16 cellular contexts compared by ENCODE assay signal in genomic region chr2:239499989-239500914, GRCh38.
DNase-seq lines count a peak whose midpoint lies in the region; ATAC-seq and TF ChIP-seq lines count a peak whose summit lies in the region.
"Had no signal": no experiment of that assay in that cellular context is flagged by ENCODE, and none has a peak within 500 bp of the region (broad histone marks: within the 10 kb centered on the region; RNA-seq: fewer than 3 reads in every experiment).

No MANE protein-coding gene starts in this region.

- TF ChIP-seq CTCF in HEK293 (tag by site-specific recombination; IDR thresholded peaks at IDR 0.05), result no peak
- no peak for TF ChIP-seq CTCF in left lung (IDR thresholded peaks at IDR 0.05)

- H3K4me1 Mint-ChIP-seq in dendritic cell treated with granulocyte-macrophage colony-stimulating factor and Interleukin-4, amounts not matched to agents 40 ng/mL and 50 ng/mL, for 4 days (ENCODE audit: low read depth), result peaks cover 65% of the 10 kb centered on the region
- no peaks in the 10 kb centered on the region for H3K4me1 Mint-ChIP-seq in stimulated activated naive CD8-positive, alpha-beta T cell treated with anti-CD3 and anti-CD28 coated beads, Interleukin-15, amount 100 ng/mL, for 72 hours

- peak; percentile 3 for ATAC-seq in left lung
- no peak for ATAC-seq in stimulated activated naive CD8-positive, alpha-beta T cell treated with anti-CD3 and anti-CD28 coated beads, Interleukin-15, amount 100 ng/mL, for 72 hours
- no peak for ATAC-seq in GM21367 (IDR thresholded peaks at IDR 0.05; ENCODE audit: unreplicated experiment)
- ATAC-seq: activated T-cell treated with anti-CD3 and anti-CD28 coated beads, Interleukin-2, amount 50 U/mL, for 72 hours had no signal

- H3K4me3 ChIP-seq in HEK293 (ENCODE audit: low read depth, low read length) (no peak overlapping the region), left lung (peak overlapping the region in 1 of 2 donors; percentile 14)
- H3K4me3 ChIP-seq: adrenal gland, coronary artery, transverse colon had no signal

- H3K27ac ChIP-seq in HEK293 (ENCODE audit: extremely low read depth, low read depth, low read length) (no peak overlapping the region), left lung (peak overlapping the region; percentile 48 to 97)
- H3K27ac ChIP-seq: transverse colon had no signal

- intact Hi-C loops in dendritic cell treated with granulocyte-macrophage colony-stimulating factor and Interleukin-4, amounts not matched to agents 40 ng/mL and 50 ng/mL, for 4 days (cut with micrococcal nuclease), result no loop called here
- intact Hi-C loops in left lung (cut with DNase I), result no loop called here

- DNase-seq in left lung, result peak in 1 of 2 donors; percentile 52
- peak; percentile 18 for DNase-seq in stromal cell of bone marrow (ENCODE audit: low read depth)
- no peak for DNase-seq in stimulated activated naive CD8-positive, alpha-beta T cell treated with anti-CD3 and anti-CD28 coated beads, Interleukin-15, amount 100 ng/mL, for 72 hours
- DNase-seq in UCSD-AML1 (lab: John Stamatoyannopoulos, UW; ENCODE audit: unreplicated experiment), result no peak
- DNase-seq in NCI-H446 (lab: John Stamatoyannopoulos, UW), result no peak
- DNase-seq: activated CD4-positive, alpha-beta T cell treated with anti-CD3 and anti-CD28 coated beads, Interleukin-2, amount 50 U/mL, for 4 hours; activated T-cell treated with anti-CD3 and anti-CD28 coated beads, Interleukin-2, amount 50 U/mL, for 72 hours; CD4-positive, alpha-beta memory T cell; EL; NCI-H2227 treated with DMSO at 0.1 percent for 48 hours had no signal

- H3K4me1 ChIP-seq in HEK293 (ENCODE audit: control insufficient read depth, insufficient read depth, low read length) (no peaks in the 10 kb centered on the region), left lung (peaks cover 0 to 59% of the 10 kb centered on the region in 2 donors)
- H3K4me1 ChIP-seq: adrenal gland had no signal

- H3K9me3 ChIP-seq in HEK293 (ENCODE audit: control insufficient read depth, insufficient read depth, low read depth, low read length) (no peaks in the 10 kb centered on the region), left lung (no peaks in the 10 kb centered on the region)
- H3K9me3 ChIP-seq: adrenal gland, transverse colon had no signal

- peaks cover 7% of the 10 kb centered on the region for H3K9me3 Mint-ChIP-seq in dendritic cell treated with granulocyte-macrophage colony-stimulating factor and Interleukin-4, amounts not matched to agents 40 ng/mL and 50 ng/mL, for 4 days
- H3K9me3 Mint-ChIP-seq in stimulated activated naive CD8-positive, alpha-beta T cell treated with anti-CD3 and anti-CD28 coated beads, Interleukin-15, amount 100 ng/mL, for 72 hours, result peaks cover 0 to 5% of the 10 kb centered on the region in 2 donors

- H3K27me3 ChIP-seq in left lung, result no peaks in the 10 kb centered on the region
- H3K27me3 ChIP-seq: adrenal gland, transverse colon had no signal

- H3K36me3 ChIP-seq in HEK293 (ENCODE audit: control insufficient read depth in 2 of 2, insufficient read depth in 1 of 2, low read length in 2 of 2) (no peaks in the 10 kb centered on the region), left lung (no peaks in the 10 kb centered on the region)
- H3K36me3 ChIP-seq: adrenal gland, transverse colon had no signal

- POLR2A ChIA-PET in HEK293 (lab: Yijun Ruan, JAX), result no interaction called here

- H3K27ac Mint-ChIP-seq in dendritic cell treated with granulocyte-macrophage colony-stimulating factor and Interleukin-4, amounts not matched to agents 40 ng/mL and 50 ng/mL, for 4 days, result peak overlapping the region; percentile 68
- H3K27ac Mint-ChIP-seq in stimulated activated naive CD8-positive, alpha-beta T cell treated with anti-CD3 and anti-CD28 coated beads, Interleukin-15, amount 100 ng/mL, for 72 hours, result no peak overlapping the region
- H3K27ac Mint-ChIP-seq: activated T-cell treated with anti-CD3 and anti-CD28 coated beads, Interleukin-2, amount 50 U/mL, for 72 hours; CD4-positive, alpha-beta memory T cell had no signal

- H3K36me3 Mint-ChIP-seq in dendritic cell treated with granulocyte-macrophage colony-stimulating factor and Interleukin-4, amounts not matched to agents 40 ng/mL and 50 ng/mL, for 4 days (ENCODE audit: low read depth), result no peaks in the 10 kb centered on the region
- H3K36me3 Mint-ChIP-seq: CD4-positive, alpha-beta memory T cell had no signal

- CTCF ChIA-PET in HEK293 (lab: Yijun Ruan, JAX), result no interaction called here

- H3K4me3 Mint-ChIP-seq in dendritic cell treated with granulocyte-macrophage colony-stimulating factor and Interleukin-4, amounts not matched to agents 40 ng/mL and 50 ng/mL, for 4 days, result peak overlapping the region; percentile 15
- H3K4me3 Mint-ChIP-seq in stimulated activated naive CD8-positive, alpha-beta T cell treated with anti-CD3 and anti-CD28 coated beads, Interleukin-15, amount 100 ng/mL, for 72 hours, result no peak overlapping the region
- H3K4me3 Mint-ChIP-seq: activated T-cell treated with anti-CD3 and anti-CD28 coated beads, Interleukin-2, amount 50 U/mL, for 72 hours; CD4-positive, alpha-beta memory T cell had no signal

- H3K27me3 Mint-ChIP-seq in dendritic cell treated with granulocyte-macrophage colony-stimulating factor and Interleukin-4, amounts not matched to agents 40 ng/mL and 50 ng/mL, for 4 days, result peaks cover 15% of the 10 kb centered on the region
- no peaks in the 10 kb centered on the region for H3K27me3 Mint-ChIP-seq in stimulated activated naive CD8-positive, alpha-beta T cell treated with anti-CD3 and anti-CD28 coated beads, Interleukin-15, amount 100 ng/mL, for 72 hours

TF ChIP-seq in HEK293, 187 proteins besides CTCF, POLR2A, EP300 and RAD21:
- TF ChIP-seq SCRT2 (tag by site-specific recombination; IDR thresholded peaks at IDR 0.05) (peak; percentile 39; the same call in 1 of the 2 replicates), ZNF585B (tag by site-specific recombination; IDR thresholded peaks at IDR 0.05) (no peak)
